In the genomic region with DNA sequence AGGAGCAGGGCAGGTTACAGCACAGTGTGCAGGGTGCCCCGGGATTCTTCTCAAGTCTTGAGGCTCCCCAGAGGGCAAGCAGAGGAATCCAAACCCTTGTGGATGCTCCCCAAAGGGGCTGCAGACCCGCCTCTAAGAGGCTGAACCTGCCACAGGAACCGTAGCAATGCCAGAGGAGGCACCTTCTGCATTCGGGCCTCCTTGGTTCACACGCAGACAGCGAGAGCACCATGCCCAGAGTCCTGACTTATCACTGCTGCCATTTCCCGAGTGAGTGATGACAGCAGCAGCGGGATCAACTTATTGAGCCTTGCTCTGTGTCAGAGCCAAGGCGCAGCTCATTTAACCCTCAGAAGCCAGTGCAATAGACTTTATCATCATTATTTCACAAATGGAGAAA, we compare ENCODE assay signal across 5 cellular contexts.
"Had no signal": no experiment of that assay in that cellular context is flagged by ENCODE, and none has a peak within 500 bp of the region (broad histone marks: within the 10 kb centered on the region; RNA-seq: fewer than 3 reads in every experiment).

No MANE protein-coding gene starts in this region.

- DNase-seq: activated naive CD4-positive, alpha-beta T cell; naive B cell; stimulated activated naive CD8-positive, alpha-beta T cell treated with anti-CD3 and anti-CD28 coated beads, Interleukin-15, Interleukin-2, amounts not matched to agents 100 U/mL and 50 U/mL, for 24 hours had no signal

- ATAC-seq: stimulated activated naive CD8-positive, alpha-beta T cell treated with anti-CD3 and anti-CD28 coated beads, Interleukin-15, Interleukin-2, amounts not matched to agents 100 U/mL and 50 U/mL, for 24 hours had no signal

- H3K27me3 ChIP-seq: upper lobe of right lung had no signal

- H3K4me3 ChIP-seq: upper lobe of right lung had no signal

- H3K27ac ChIP-seq: upper lobe of right lung had no signal

- H3K9me3 Mint-ChIP-seq: naive B cell; T-helper 2 cell treated with Interferon-gamma antibody and Interleukin-4, amounts not matched to agents 5 μg/mL and 100 μg/mL, for 36 hours had no signal

- H3K4me1 Mint-ChIP-seq: naive B cell had no signal

- H3K4me3 Mint-ChIP-seq: T-helper 2 cell treated with Interferon-gamma antibody and Interleukin-4, amounts not matched to agents 5 μg/mL and 100 μg/mL, for 36 hours had no signal

- H3K9me3 ChIP-seq: upper lobe of right lung had no signal

- H3K27me3 Mint-ChIP-seq: naive B cell had no signal

- H3K36me3 ChIP-seq: upper lobe of right lung had no signal

- H3K27ac Mint-ChIP-seq: T-helper 2 cell treated with Interferon-gamma antibody and Interleukin-4, amounts not matched to agents 5 μg/mL and 100 μg/mL, for 36 hours had no signal

- H3K36me3 Mint-ChIP-seq: naive B cell had no signal
